In the genomic region with DNA sequence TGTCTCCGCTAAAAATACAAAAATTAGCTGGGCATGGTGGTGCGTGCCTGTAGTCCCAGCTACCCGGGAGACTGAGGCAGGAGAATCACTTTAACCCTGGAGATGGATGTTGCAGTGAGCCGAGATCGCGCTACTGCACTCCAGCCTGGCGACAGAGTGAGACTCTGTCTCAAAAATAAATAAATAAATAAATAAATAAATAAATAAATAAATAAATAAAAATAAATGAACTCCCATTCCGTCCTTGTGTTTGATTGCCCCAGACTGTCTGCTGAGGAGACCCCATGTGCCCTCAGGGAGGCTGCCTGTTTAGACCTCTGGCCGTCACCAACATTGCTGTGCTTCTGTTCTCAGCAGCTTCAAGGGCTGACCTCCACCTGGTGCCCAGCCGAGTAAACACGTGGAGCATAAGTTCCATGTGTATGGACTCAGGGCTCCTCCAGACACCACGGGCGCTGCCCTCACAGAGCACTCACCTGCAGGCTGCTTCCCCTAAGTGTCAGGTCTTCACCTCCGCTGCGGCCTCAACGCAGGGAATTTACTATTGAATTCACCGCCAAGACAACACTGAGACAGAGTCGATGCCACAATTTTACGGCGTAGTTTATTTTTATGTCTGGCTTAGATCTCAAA, we compare ENCODE assay signal across 1 cellular context.
TF ChIP-seq lines count a peak whose summit lies in the region.

No MANE protein-coding gene starts in this region.

TF ChIP-seq in GM23338, 12 proteins besides CTCF, POLR2A, EP300 and RAD21:
- TF ChIP-seq, protein P1, sequence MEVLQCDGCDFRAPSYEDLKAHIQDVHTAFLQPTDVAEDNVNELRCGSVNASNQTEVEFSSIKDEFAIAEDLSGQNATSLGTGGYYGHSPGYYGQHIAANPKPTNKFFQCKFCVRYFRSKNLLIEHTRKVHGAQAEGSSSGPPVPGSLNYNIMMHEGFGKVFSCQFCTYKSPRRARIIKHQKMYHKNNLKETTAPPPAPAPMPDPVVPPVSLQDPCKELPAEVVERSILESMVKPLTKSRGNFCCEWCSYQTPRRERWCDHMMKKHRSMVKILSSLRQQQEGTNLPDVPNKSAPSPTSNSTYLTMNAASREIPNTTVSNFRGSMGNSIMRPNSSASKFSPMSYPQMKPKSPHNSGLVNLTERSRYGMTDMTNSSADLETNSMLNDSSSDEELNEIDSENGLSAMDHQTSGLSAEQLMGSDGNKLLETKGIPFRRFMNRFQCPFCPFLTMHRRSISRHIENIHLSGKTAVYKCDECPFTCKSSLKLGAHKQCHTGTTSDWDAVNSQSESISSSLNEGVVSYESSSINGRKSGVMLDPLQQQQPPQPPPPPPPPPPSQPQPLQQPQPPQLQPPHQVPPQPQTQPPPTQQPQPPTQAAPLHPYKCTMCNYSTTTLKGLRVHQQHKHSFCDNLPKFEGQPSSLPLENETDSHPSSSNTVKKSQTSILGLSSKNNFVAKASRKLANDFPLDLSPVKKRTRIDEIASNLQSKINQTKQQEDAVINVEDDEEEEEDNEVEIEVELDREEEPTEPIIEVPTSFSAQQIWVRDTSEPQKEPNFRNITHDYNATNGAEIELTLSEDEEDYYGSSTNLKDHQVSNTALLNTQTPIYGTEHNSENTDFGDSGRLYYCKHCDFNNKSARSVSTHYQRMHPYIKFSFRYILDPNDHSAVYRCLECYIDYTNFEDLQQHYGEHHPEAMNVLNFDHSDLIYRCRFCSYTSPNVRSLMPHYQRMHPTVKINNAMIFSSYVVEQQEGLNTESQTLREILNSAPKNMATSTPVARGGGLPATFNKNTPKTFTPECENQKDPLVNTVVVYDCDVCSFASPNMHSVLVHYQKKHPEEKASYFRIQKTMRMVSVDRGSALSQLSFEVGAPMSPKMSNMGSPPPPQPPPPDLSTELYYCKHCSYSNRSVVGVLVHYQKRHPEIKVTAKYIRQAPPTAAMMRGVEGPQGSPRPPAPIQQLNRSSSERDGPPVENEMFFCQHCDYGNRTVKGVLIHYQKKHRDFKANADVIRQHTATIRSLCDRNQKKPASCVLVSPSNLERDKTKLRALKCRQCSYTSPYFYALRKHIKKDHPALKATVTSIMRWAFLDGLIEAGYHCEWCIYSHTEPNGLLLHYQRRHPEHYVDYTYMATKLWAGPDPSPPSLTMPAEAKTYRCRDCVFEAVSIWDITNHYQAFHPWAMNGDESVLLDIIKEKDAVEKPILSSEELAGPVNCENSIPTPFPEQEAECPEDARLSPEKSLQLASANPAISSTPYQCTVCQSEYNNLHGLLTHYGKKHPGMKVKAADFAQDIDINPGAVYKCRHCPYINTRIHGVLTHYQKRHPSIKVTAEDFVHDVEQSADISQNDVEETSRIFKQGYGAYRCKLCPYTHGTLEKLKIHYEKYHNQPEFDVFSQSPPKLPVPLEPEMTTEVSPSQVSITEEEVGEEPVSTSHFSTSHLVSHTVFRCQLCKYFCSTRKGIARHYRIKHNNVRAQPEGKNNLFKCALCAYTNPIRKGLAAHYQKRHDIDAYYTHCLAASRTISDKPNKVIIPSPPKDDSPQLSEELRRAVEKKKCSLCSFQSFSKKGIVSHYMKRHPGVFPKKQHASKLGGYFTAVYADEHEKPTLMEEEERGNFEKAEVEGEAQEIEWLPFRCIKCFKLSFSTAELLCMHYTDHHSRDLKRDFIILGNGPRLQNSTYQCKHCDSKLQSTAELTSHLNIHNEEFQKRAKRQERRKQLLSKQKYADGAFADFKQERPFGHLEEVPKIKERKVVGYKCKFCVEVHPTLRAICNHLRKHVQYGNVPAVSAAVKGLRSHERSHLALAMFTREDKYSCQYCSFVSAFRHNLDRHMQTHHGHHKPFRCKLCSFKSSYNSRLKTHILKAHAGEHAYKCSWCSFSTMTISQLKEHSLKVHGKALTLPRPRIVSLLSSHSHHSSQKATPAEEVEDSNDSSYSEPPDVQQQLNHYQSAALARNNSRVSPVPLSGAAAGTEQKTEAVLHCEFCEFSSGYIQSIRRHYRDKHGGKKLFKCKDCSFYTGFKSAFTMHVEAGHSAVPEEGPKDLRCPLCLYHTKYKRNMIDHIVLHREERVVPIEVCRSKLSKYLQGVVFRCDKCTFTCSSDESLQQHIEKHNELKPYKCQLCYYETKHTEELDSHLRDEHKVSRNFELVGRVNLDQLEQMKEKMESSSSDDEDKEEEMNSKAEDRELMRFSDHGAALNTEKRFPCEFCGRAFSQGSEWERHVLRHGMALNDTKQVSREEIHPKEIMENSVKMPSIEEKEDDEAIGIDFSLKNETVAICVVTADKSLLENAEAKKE (CRISPR knock-in tag; IDR thresholded peaks at IDR 0.05): no peak
- no peak for TF ChIP-seq POLR2AphosphoS5 (IDR thresholded peaks at IDR 0.05; ENCODE audit: low read depth)
- no peak for TF ChIP-seq STAT1 (IDR thresholded peaks at IDR 0.05; ENCODE audit: unreplicated experiment)
